Comparison of ENCODE assay signal across 26 cellular contexts in the genomic region with DNA sequence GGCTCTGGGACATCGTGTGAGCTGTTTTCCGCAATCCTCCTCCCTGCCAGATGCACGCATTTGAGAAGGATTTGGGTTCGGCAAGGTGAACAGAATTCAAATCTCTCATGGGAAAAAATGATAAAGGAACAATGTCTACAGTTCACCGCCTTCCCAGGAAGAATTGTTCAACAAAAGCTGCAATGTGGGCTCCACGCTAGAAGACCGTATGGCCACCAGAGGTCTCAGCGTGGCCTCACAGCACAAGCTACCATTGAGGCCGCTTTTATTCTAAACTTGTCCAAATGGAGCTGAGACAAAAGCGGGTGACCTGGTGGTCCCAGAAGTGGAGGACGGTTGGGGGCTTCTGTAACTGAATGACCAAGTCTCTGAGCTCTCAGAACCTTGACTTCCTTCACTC.
DNase-seq lines count a peak whose midpoint lies in the region; ATAC-seq, FAIRE-seq and TF ChIP-seq lines count a peak whose summit lies in the region.
"Had no signal": no experiment of that assay in that cellular context is flagged by ENCODE, and none has a peak within 500 bp of the region (broad histone marks: within the 10 kb centered on the region; RNA-seq: fewer than 3 reads in every experiment).

No MANE protein-coding gene starts in this region.

- H3K36me3 ChIP-seq in K562 (ENCODE audit: control insufficient read depth, insufficient read depth, low read length) = no peaks in the 10 kb centered on the region
- no peaks in the 10 kb centered on the region for H3K36me3 ChIP-seq in neural progenitor cell
- H3K36me3 ChIP-seq: esophagus squamous epithelium, pancreas, Peyer's patch had no signal

- H3K4me3 Mint-ChIP-seq in neural progenitor cell = no peak overlapping the region
- H3K4me3 Mint-ChIP-seq: activated naive CD4-positive, alpha-beta T cell treated with anti-CD3 and anti-CD28 coated beads, Interleukin-2, amount 10 ng/mL, durations not matched to agents 7 days and 5 days; central memory CD8-positive, alpha-beta T cell; stimulated activated memory B cell treated with anti-CD40 and anti-IgM and Interleukin-4, amounts not matched to agents 10 μg/mL and 1 μg/mL and 100 μg/mL, for 72 hours had no signal

- H3K27me3 Mint-ChIP-seq in neural progenitor cell (ENCODE audit: insufficient read depth, low read depth) = peaks cover 9% of the 10 kb centered on the region
- H3K27me3 Mint-ChIP-seq: activated naive CD4-positive, alpha-beta T cell treated with anti-CD3 and anti-CD28 coated beads, Interleukin-2, amount 10 ng/mL, durations not matched to agents 7 days and 5 days; central memory CD8-positive, alpha-beta T cell; stimulated activated memory B cell treated with anti-CD40 and anti-IgM and Interleukin-4, amounts not matched to agents 10 μg/mL and 1 μg/mL and 100 μg/mL, for 72 hours had no signal

- TF ChIP-seq CTCF in C4-2B (conservative IDR thresholded peaks at IDR 0.05) (peak; percentile 26), K562 (IDR thresholded peaks at IDR 0.05 in 2 of 3, conservative IDR thresholded peaks at IDR 0.05 in 1 of 3; ENCODE audit: insufficient read depth in 2 of 3, low read depth in 1 of 3, low read length in 3 of 3) (0 out of 6 replicates have a peak, but pooled peaks of 2 of the 3 experiments have one; percentile 14 to 21), neural progenitor cell (IDR thresholded peaks at IDR 0.05) (peak; percentile 31), D721Med (IDR thresholded peaks at IDR 0.05; ENCODE audit: insufficient read depth, missing control alignments) (no peak)

- H3K4me1 ChIP-seq in K562 (replicated peaks in 1 of 2; ENCODE audit: control insufficient read depth in 2 of 2, insufficient read depth in 2 of 2, low read length in 2 of 2) = peaks cover 0 to 3% of the 10 kb centered on the region in 2 experiments; a peak in 1 of 5 replicates
- H3K4me1 ChIP-seq in neural progenitor cell = no peaks in the 10 kb centered on the region
- H3K4me1 ChIP-seq: pancreas, Peyer's patch had no signal

- no peaks in the 10 kb centered on the region for H3F3A ChIP-seq in neural progenitor cell (ENCODE audit: low read depth)

- in situ Hi-C loops in K562 (cut with MboI) = no loop called here

- POLR2A ChIA-PET in K562 (lab: Yijun Ruan, JAX) = interaction anchor here (0.6 kb wide), 1 partner anchor 29 kb away, joined by 3 read pairs; no protein-coding TSS in a partner anchor

- H3K4me3 ChIP-seq in K562 (no peak overlapping the region), neural progenitor cell (no peak overlapping the region)
- H3K4me3 ChIP-seq: esophagus squamous epithelium, pancreas, Peyer's patch, SK-N-MC, testis had no signal

- H3K9me3 ChIP-seq in K562 (replicated peaks; ENCODE audit: control insufficient read depth, insufficient read depth, low read depth, low read length) (no peaks in the 10 kb centered on the region), neural progenitor cell (ENCODE audit: low read depth) (no peaks in the 10 kb centered on the region)
- H3K9me3 ChIP-seq: pancreas, Peyer's patch, testis had no signal

- FAIRE-seq in K562 (lab: Jason Lieb, UNC) = no peak
- no peak for FAIRE-seq in D721Med (lab: Jason Lieb, UNC)
- FAIRE-seq: GM18507, pancreas had no signal

- peak in 1 of 2 experiments; percentile 38; a peak in 1 of 4 replicates for TF ChIP-seq RAD21 in K562 (CRISPR knock-in tag; conservative IDR thresholded peaks at IDR 0.05 in 1 of 2, IDR thresholded peaks at IDR 0.05 in 1 of 2)

- no peak overlapping the region for H3K4me2 ChIP-seq in K562 (ENCODE audit: insufficient read depth, low read length)
- H3K4me2 ChIP-seq in neural progenitor cell = no peak overlapping the region

- H3K27ac Mint-ChIP-seq in neural progenitor cell = no peak overlapping the region
- H3K27ac Mint-ChIP-seq: activated naive CD4-positive, alpha-beta T cell treated with anti-CD3 and anti-CD28 coated beads, Interleukin-2, amount 10 ng/mL, durations not matched to agents 7 days and 5 days; stimulated activated memory B cell treated with anti-CD40 and anti-IgM and Interleukin-4, amounts not matched to agents 10 μg/mL and 1 μg/mL and 100 μg/mL, for 72 hours had no signal

- H4K20me1 ChIP-seq in K562 (replicated peaks; ENCODE audit: control insufficient read depth, insufficient read depth, low read length) = no peaks in the 10 kb centered on the region
- H4K20me1 ChIP-seq in neural progenitor cell (ENCODE audit: low read depth) = no peaks in the 10 kb centered on the region

- BruUV-seq in K562 (replicated peaks; lab: Mats Ljungman, UMichigan) = no TSS peak

- 0 out of 3 replicates have a peak, but pooled peaks have one; percentile 53 for ATAC-seq in K562
- ATAC-seq: activated CD4-positive, CD25-positive, alpha-beta regulatory T cell treated with anti-CD3 and anti-CD28 coated beads, Interleukin-2, amount 50 U/mL, for 24 hours; stimulated activated memory B cell treated with anti-CD40 and anti-IgM and Interleukin-4, amounts not matched to agents 10 μg/mL and 1 μg/mL and 100 μg/mL, for 72 hours had no signal

- CTCF ChIA-PET in K562 (lab: Yijun Ruan, JAX; ENCODE audit: low intra/inter-chr PET ratio) = interaction anchor here (0.6 kb wide), 1 partner anchor 555 kb away, joined by 3 read pairs; no protein-coding TSS in a partner anchor

- no peak for TF ChIP-seq POLR2A in K562 (conservative IDR thresholded peaks at IDR 0.05)

- TF ChIP-seq EP300 in K562 (IDR thresholded peaks at IDR 0.05; ENCODE audit: low read length) = no peak

- DNase-seq in HT-29 (ENCODE audit: low spot score) = peak; percentile 18
- peak in 1 of 4 experiments; percentile 8 for DNase-seq in K562 (ENCODE audit: extremely low read depth in 1 of 4, low spot score in 3 of 4)
- peak; percentile 14 for DNase-seq in neural progenitor cell (ENCODE audit: low spot score)
- DNase-seq in activated gamma-delta T cell treated with Interleukin-2 at 50 U/mL for 16 hours = no peak
- no peak for DNase-seq in DMS79 (lab: John Stamatoyannopoulos, UW)
- DNase-seq in D721Med (ENCODE audit: insufficient read length, low spot score) = no peak
- DNase-seq: activated naive CD4-positive, alpha-beta T cell treated with anti-CD3 and anti-CD28 coated beads, Interleukin-2, amount 10 ng/mL, durations not matched to agents 7 days and 5 days; activated T-cell treated with anti-CD3 and anti-CD28 coated beads, Interleukin-2, amount 50 U/mL, for 48 hours; effector CD4-positive, alpha-beta T cell; esophagus squamous epithelium; kidney glomerular epithelial cell; mammary epithelial cell; NCI-H1092; NCI-H2029 treated with DMSO at 0.1 percent for 48 hours; NCI-H446; NK-92 treated with Interleukin-12 subunit alpha and Interleukin-12 subunit beta, amount 100 ng/mL, for 24 hours; pancreas; Peyer's patch; T1000; testis had no signal

- H3K9ac ChIP-seq in K562 (ENCODE audit: insufficient read depth in 1 of 2, low read depth in 2 of 2, low read length in 2 of 2) (no peak overlapping the region), neural progenitor cell (no peak overlapping the region)

- H3K9me3 Mint-ChIP-seq in neural progenitor cell = peaks cover 21% of the 10 kb centered on the region

- intact Hi-C loops in K562 (cut with micrococcal nuclease) = no loop called here

- 2% methylated on average over 11 of the region's 11 CpGs for WGBS in K562 (ENCODE audit: insufficient coverage, low coverage, missing lambda C conversion rate)

- no peaks in the 10 kb centered on the region for H3K36me3 Mint-ChIP-seq in neural progenitor cell
- H3K36me3 Mint-ChIP-seq: activated naive CD4-positive, alpha-beta T cell treated with anti-CD3 and anti-CD28 coated beads, Interleukin-2, amount 10 ng/mL, durations not matched to agents 7 days and 5 days; stimulated activated memory B cell treated with anti-CD40 and anti-IgM and Interleukin-4, amounts not matched to agents 10 μg/mL and 1 μg/mL and 100 μg/mL, for 72 hours had no signal

- H3K27ac ChIP-seq in C4-2B = no peak overlapping the region
- H3K27ac ChIP-seq in K562 (ENCODE audit: extremely low read depth, low read depth, low read length) = no peak overlapping the region
- no peak overlapping the region for H3K27ac ChIP-seq in neural progenitor cell
- H3K27ac ChIP-seq: esophagus squamous epithelium, pancreas, Peyer's patch, SK-N-MC, testis had no signal

- peaks cover 8% of the 10 kb centered on the region for H3K4me1 Mint-ChIP-seq in neural progenitor cell
- H3K4me1 Mint-ChIP-seq: activated naive CD4-positive, alpha-beta T cell treated with anti-CD3 and anti-CD28 coated beads, Interleukin-2, amount 10 ng/mL, durations not matched to agents 7 days and 5 days; central memory CD8-positive, alpha-beta T cell; stimulated activated memory B cell treated with anti-CD40 and anti-IgM and Interleukin-4, amounts not matched to agents 10 μg/mL and 1 μg/mL and 100 μg/mL, for 72 hours had no signal

- H3K9me1 ChIP-seq in K562 (ENCODE audit: control insufficient read depth, insufficient read depth, low read length) = no peaks in the 10 kb centered on the region

- H2AFZ ChIP-seq in K562 (ENCODE audit: low read depth, low read length) (no peak overlapping the region), neural progenitor cell (replicated peaks) (no peak overlapping the region)

- no peaks in the 10 kb centered on the region for H3K79me2 ChIP-seq in K562 (ENCODE audit: control insufficient read depth, insufficient read depth, low read length)
- H3K79me2 ChIP-seq in neural progenitor cell (ENCODE audit: low read depth) = no peaks in the 10 kb centered on the region

- H3K27me3 ChIP-seq in K562 (ENCODE audit: control insufficient read depth in 2 of 2, insufficient read depth in 2 of 2, low read length in 2 of 2) = peaks cover 6 to 28% of the 10 kb centered on the region in 2 experiments
- H3K27me3 ChIP-seq in neural progenitor cell = no peaks in the 10 kb centered on the region
- H3K27me3 ChIP-seq: esophagus squamous epithelium, pancreas, Peyer's patch, testis had no signal

TF ChIP-seq in K562, 482 proteins besides CTCF, POLR2A, EP300 and RAD21 (continues in another document):
- TF ChIP-seq, protein P1, sequence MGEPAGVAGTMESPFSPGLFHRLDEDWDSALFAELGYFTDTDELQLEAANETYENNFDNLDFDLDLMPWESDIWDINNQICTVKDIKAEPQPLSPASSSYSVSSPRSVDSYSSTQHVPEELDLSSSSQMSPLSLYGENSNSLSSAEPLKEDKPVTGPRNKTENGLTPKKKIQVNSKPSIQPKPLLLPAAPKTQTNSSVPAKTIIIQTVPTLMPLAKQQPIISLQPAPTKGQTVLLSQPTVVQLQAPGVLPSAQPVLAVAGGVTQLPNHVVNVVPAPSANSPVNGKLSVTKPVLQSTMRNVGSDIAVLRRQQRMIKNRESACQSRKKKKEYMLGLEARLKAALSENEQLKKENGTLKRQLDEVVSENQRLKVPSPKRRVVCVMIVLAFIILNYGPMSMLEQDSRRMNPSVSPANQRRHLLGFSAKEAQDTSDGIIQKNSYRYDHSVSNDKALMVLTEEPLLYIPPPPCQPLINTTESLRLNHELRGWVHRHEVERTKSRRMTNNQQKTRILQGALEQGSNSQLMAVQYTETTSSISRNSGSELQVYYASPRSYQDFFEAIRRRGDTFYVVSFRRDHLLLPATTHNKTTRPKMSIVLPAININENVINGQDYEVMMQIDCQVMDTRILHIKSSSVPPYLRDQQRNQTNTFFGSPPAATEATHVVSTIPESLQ (CRISPR knock-in tag; IDR thresholded peaks at IDR 0.05) = no peak
- TF ChIP-seq NR1H2 (CRISPR knock-in tag; IDR thresholded peaks at IDR 0.05) (no peak), NCOA1 (IDR thresholded peaks at IDR 0.05; ENCODE audit: low read depth) (no peak)

Comparison
In these comparisons a context has a peak if more than half of its experiments do, and no peak if none do; other contexts are left out.
1. DNase-seq: peak in HT-29 (single experiment) and neural progenitor cell (single experiment); none in activated gamma-delta T cell treated with Interleukin-2 at 50 U/mL for 16 hours (single experiment), DMS79 (single experiment) and D721Med (single experiment).